Comparison of ENCODE assay signal across 16 cellular contexts in genomic region chr1:98920441-98921110, GRCh38.
DNase-seq lines count a peak whose midpoint lies in the region; FAIRE-seq and TF ChIP-seq lines count a peak whose summit lies in the region.
"Had no signal": no experiment of that assay in that cellular context is flagged by ENCODE, and none has a peak within 500 bp of the region (broad histone marks: within the 10 kb centered on the region; RNA-seq: fewer than 3 reads in every experiment).

No MANE protein-coding gene starts in this region.

- H3K27me3 ChIP-seq in endothelial cell of umbilical vein (ENCODE audit: control insufficient read depth in 2 of 2, insufficient read depth in 2 of 2, low read length in 2 of 2) (no peaks in the 10 kb centered on the region), osteoblast (ENCODE audit: insufficient read depth, low read length) (no peaks in the 10 kb centered on the region)

- no peak overlapping the region for H3K4me2 ChIP-seq in endothelial cell of umbilical vein (ENCODE audit: insufficient read depth, low read length)
- H3K4me2 ChIP-seq in osteoblast (ENCODE audit: insufficient read depth, low read length) = peak overlapping the region; percentile 9

- no peak overlapping the region for H3K4me3 ChIP-seq in endothelial cell of umbilical vein (replicated peaks in 1 of 3; ENCODE audit: insufficient read depth in 1 of 3, low read depth in 1 of 3, low read length in 3 of 3)
- no peak overlapping the region for H3K4me3 ChIP-seq in osteoblast (ENCODE audit: insufficient read depth, low read length)

- CTCF ChIA-PET in endothelial cell of umbilical vein (lab: Charles Lee) = interaction anchor here (0.7 to 1.1 kb wide), 2 partner anchors 18 to 598 kb away, joined by 3 read pairs; no protein-coding TSS in a partner anchor

- no peaks in the 10 kb centered on the region for H3K9me3 ChIP-seq in endothelial cell of umbilical vein (replicated peaks; ENCODE audit: control insufficient read depth, insufficient read depth, low read length)
- H3K9me3 ChIP-seq in osteoblast (ENCODE audit: low read depth, low read length) = no peaks in the 10 kb centered on the region

- POLR2A ChIA-PET in endothelial cell of umbilical vein (lab: Charles Lee) = no interaction called here

- no peaks in the 10 kb centered on the region for H3K36me3 ChIP-seq in endothelial cell of umbilical vein (ENCODE audit: control insufficient read depth in 2 of 2, extremely low read depth in 1 of 2, insufficient read depth in 2 of 2, low read length in 2 of 2)
- no peaks in the 10 kb centered on the region for H3K36me3 ChIP-seq in osteoblast (ENCODE audit: insufficient read depth, low read length)

- FAIRE-seq in RCC 7860 (lab: Jason Lieb, UNC) = peak; percentile 91
- FAIRE-seq in endothelial cell of umbilical vein (lab: Jason Lieb, UNC) = no peak
- no peak for FAIRE-seq in GM19239 (lab: Jason Lieb, UNC)
- FAIRE-seq: small intestine had no signal

- TF ChIP-seq POLR2A in endothelial cell of umbilical vein (IDR thresholded peaks at IDR 0.05; ENCODE audit: low read depth, low read length) = no peak

- no peak overlapping the region for H3K9ac ChIP-seq in endothelial cell of umbilical vein (replicated peaks; ENCODE audit: extremely low read depth, insufficient read depth, low read length)

- intact Hi-C loops in endothelial cell of umbilical vein (cut with micrococcal nuclease) = no loop called here

- H3K79me2 ChIP-seq in endothelial cell of umbilical vein (ENCODE audit: control insufficient read depth, insufficient read depth, low read length) (no peaks in the 10 kb centered on the region), osteoblast (ENCODE audit: insufficient read depth, low read length) (no peaks in the 10 kb centered on the region)

- TF ChIP-seq CTCF in endothelial cell of umbilical vein (IDR thresholded peaks at IDR 0.05; ENCODE audit: extremely low read depth in 1 of 2, insufficient read depth in 1 of 2, low read depth in 1 of 2, low read length in 2 of 2) (no peak), osteoblast (IDR thresholded peaks at IDR 0.05; ENCODE audit: extremely low read depth, low read depth, low read length) (no peak)

- dilution Hi-C loops in endothelial cell of umbilical vein (cut with MboI; ENCODE audit: extremely low pct_ligation_motif_present, low sequenced_read_pairs) = no loop called here

- H3K27ac ChIP-seq in endothelial cell of umbilical vein (ENCODE audit: insufficient read depth, low read depth, low read length) = no peak overlapping the region
- peak overlapping the region; percentile 26 for H3K27ac ChIP-seq in osteoblast (ENCODE audit: low read depth, low read length)

- H4K20me1 ChIP-seq in endothelial cell of umbilical vein (replicated peaks; ENCODE audit: control insufficient read depth, extremely low read depth, insufficient read depth, low read length) = no peaks in the 10 kb centered on the region
- H4K20me1 ChIP-seq in osteoblast (ENCODE audit: insufficient read depth, low read length) = no peaks in the 10 kb centered on the region

- BruUV-seq in endothelial cell of umbilical vein (replicated peaks; lab: Mats Ljungman, UMichigan) = no TSS peak

- no peaks in the 10 kb centered on the region for H3K9me1 ChIP-seq in endothelial cell of umbilical vein (replicated peaks; ENCODE audit: control insufficient read depth, extremely low read depth, insufficient read depth, low read length)

- H2AFZ ChIP-seq in endothelial cell of umbilical vein (ENCODE audit: low read depth, low read length) (no peak overlapping the region), osteoblast (ENCODE audit: low read length) (no peak overlapping the region)

- H3K4me1 ChIP-seq in endothelial cell of umbilical vein (ENCODE audit: control insufficient read depth, extremely low read depth, insufficient read depth, low read length) (peaks cover 6% of the 10 kb centered on the region), osteoblast (ENCODE audit: insufficient read depth, low read length) (peaks cover 32% of the 10 kb centered on the region)

- DNase-seq in ELR (ENCODE audit: low read depth) (peak; percentile 93), RCC 7860 (ENCODE audit: low spot score) (peak; percentile 55), endothelial cell of umbilical vein (ENCODE audit: low read depth, low spot score) (peak; percentile 41), osteoblast (ENCODE audit: insufficient read length, low spot score, missing footprints) (peak; percentile 74), GM19239 (ENCODE audit: insufficient read length, low spot score) (no peak), NCI-H1694 treated with DMSO at 0.1 percent for 48 hours (lab: John Stamatoyannopoulos, UW) (no peak), NCI-H82 (lab: John Stamatoyannopoulos, UW) (no peak)
- DNase-seq in activated CD4-positive, CD25-positive, alpha-beta regulatory T cell treated with anti-CD3 and anti-CD28 coated beads, Interleukin-2, amount 50 U/mL, for 72 hours = no peak
- DNase-seq: activated T-cell treated with anti-CD3 and anti-CD28 coated beads, Interleukin-2, amount 50 U/mL, for 24 hours; anterior cingulate cortex; CD8-positive, alpha-beta memory T cell; effector memory CD8-positive, alpha-beta T cell; hippocampal formation; NCI-H1105; NCI-H446; small intestine had no signal

TF ChIP-seq in endothelial cell of umbilical vein, 7 proteins besides CTCF, POLR2A, EP300 and RAD21:
- TF ChIP-seq POLR2AphosphoS5 (IDR thresholded peaks at IDR 0.05; ENCODE audit: insufficient read depth, low read depth, low read length) (no peak), GATA2 (IDR thresholded peaks at IDR 0.05; ENCODE audit: insufficient read depth, insufficient read length, low read depth, low read length) (no peak), JUN (IDR thresholded peaks at IDR 0.05; ENCODE audit: borderline replicate concordance, insufficient read depth, insufficient read length, low read depth) (peak; percentile 25), FOS (IDR thresholded peaks at IDR 0.05; ENCODE audit: borderline replicate concordance, insufficient read depth, low read length) (peak; percentile 59), EZH2 (IDR thresholded peaks at IDR 0.05; ENCODE audit: borderline replicate concordance, low read depth, low read length, severe bottlenecking) (no peak), MYC (IDR thresholded peaks at IDR 0.05; ENCODE audit: low read depth, low read length) (no peak), MAX (IDR thresholded peaks at IDR 0.05; ENCODE audit: insufficient read depth, insufficient read length) (no peak)
TF ChIP-seq in endothelial cell of umbilical vein: peak in this region for 2.

Comparison
In these comparisons a context has a peak if more than half of its experiments do, and no peak if none do; other contexts are left out.
1. DNase-seq: peak in ELR (single experiment), RCC 7860 (single experiment), endothelial cell of umbilical vein (single experiment) and osteoblast (single experiment); none in activated CD4-positive, CD25-positive, alpha-beta regulatory T cell treated with anti-CD3 and anti-CD28 coated beads, Interleukin-2, amount 50 U/mL, for 72 hours (single experiment), GM19239 (single experiment), NCI-H1694 treated with DMSO at 0.1 percent for 48 hours (single experiment) and NCI-H82 (single experiment).